ENCODE assay signal across 17 cellular contexts in genomic region chr2:63364866-63365265, GRCh38.
DNase-seq lines count a peak whose midpoint lies in the region; ATAC-seq and TF ChIP-seq lines count a peak whose summit lies in the region.
"Had no signal": no experiment of that assay in that cellular context is flagged by ENCODE, and none has a peak within 500 bp of the region (broad histone marks: within the 10 kb centered on the region; RNA-seq: fewer than 3 reads in every experiment).

No MANE protein-coding gene starts in this region.

- POLR2A ChIA-PET in CD4-positive, alpha-beta T cell (lab: Charles Lee) = no interaction called here

- no peaks in the 10 kb centered on the region for H3K27me3 ChIP-seq in CD4-positive, alpha-beta T cell (ENCODE audit: control insufficient read depth, insufficient read depth, low read length)
- H3K27me3 ChIP-seq: esophagus squamous epithelium, pancreas, uterus had no signal

- H3K27ac Mint-ChIP-seq in CD4-positive, alpha-beta T cell = no peak overlapping the region
- H3K27ac Mint-ChIP-seq: GM23338 had no signal

- H3K9me3 ChIP-seq in CD4-positive, alpha-beta T cell (ENCODE audit: control insufficient read depth, low read length) = no peaks in the 10 kb centered on the region
- H3K9me3 ChIP-seq: lower lobe of right lung, pancreas, uterus had no signal

- H3K27me3 Mint-ChIP-seq in CD4-positive, alpha-beta T cell = no peaks in the 10 kb centered on the region

- H3K27ac ChIP-seq in CD4-positive, alpha-beta T cell (ENCODE audit: low read depth, low read length) = no peak overlapping the region
- H3K27ac ChIP-seq: esophagus squamous epithelium, lower lobe of right lung, pancreas, uterus, WERI-Rb-1 had no signal

- intact Hi-C loops in CD4-positive, alpha-beta T cell (cut with DNase I, micrococcal nuclease) = no loop called here

- peaks cover 4% of the 10 kb centered on the region for H3K9me3 Mint-ChIP-seq in CD4-positive, alpha-beta T cell
- H3K9me3 Mint-ChIP-seq: GM23338 had no signal

- no peak overlapping the region for H3K4me3 Mint-ChIP-seq in CD4-positive, alpha-beta T cell
- H3K4me3 Mint-ChIP-seq: GM23338 had no signal

- DNase-seq in DMS53 treated with DMSO at 0.1 percent for 48 hours (lab: John Stamatoyannopoulos, UW; ENCODE audit: unreplicated experiment) (peak; percentile 43), NCI-H146 (lab: John Stamatoyannopoulos, UW) (peak; percentile 90), NCI-H510A treated with DMSO at 0.1 percent for 48 hours (lab: John Stamatoyannopoulos, UW) (peak; percentile 94), dermis blood vessel endothelial cell (peak; percentile 1), AML-193 (lab: John Stamatoyannopoulos, UW) (no peak)
- DNase-seq in central memory CD4-positive, alpha-beta T cell = no peak
- DNase-seq in CD4-positive, alpha-beta T cell = no peak
- DNase-seq: esophagus squamous epithelium; GDM1; glutamatergic neuron; lower lobe of right lung; pancreas; stimulated activated CD4-positive, alpha-beta T cell treated with anti-CD3 and anti-CD28 coated beads, Interleukin-2, amount 100 ng/mL, for 24 hours; uterus; WERI-Rb-1 had no signal

- peaks cover 11% of the 10 kb centered on the region for H3K36me3 Mint-ChIP-seq in CD4-positive, alpha-beta T cell (ENCODE audit: low read depth)

- no peak for TF ChIP-seq CTCF in CD4-positive, alpha-beta T cell (IDR thresholded peaks at IDR 0.05)

- CTCF ChIA-PET in CD4-positive, alpha-beta T cell (lab: Charles Lee) = no interaction called here

- ATAC-seq in CD4-positive, alpha-beta T cell (ENCODE audit: poor library complexity) = no peak
- ATAC-seq in SK-N-SH treated with all-trans-retinoic acid at 6 μM for 48 hours = no peak
- ATAC-seq: GM23338, lower lobe of right lung, pancreas had no signal

- H3K4me1 Mint-ChIP-seq in CD4-positive, alpha-beta T cell (ENCODE audit: low read depth) = no peaks in the 10 kb centered on the region

TF ChIP-seq in SK-N-SH treated with all-trans-retinoic acid at 6 μM for 48 hours, 23 proteins besides CTCF, POLR2A, EP300 and RAD21:
- TF ChIP-seq ARNTL (CRISPR knock-in tag; IDR thresholded peaks at IDR 0.05; ENCODE audit: borderline replicate concordance, low read depth) (no peak), ZNF8 (CRISPR knock-in tag; IDR thresholded peaks at IDR 0.05) (no peak), PPARA (CRISPR knock-in tag; IDR thresholded peaks at IDR 0.05; ENCODE audit: borderline replicate concordance) (no peak), CSDC2 (CRISPR knock-in tag; IDR thresholded peaks at IDR 0.05) (no peak), BACH2 (CRISPR knock-in tag; IDR thresholded peaks at IDR 0.05; ENCODE audit: borderline replicate concordance) (no peak)
TF ChIP-seq in SK-N-SH treated with all-trans-retinoic acid at 6 μM for 48 hours: peak in this region for 0.

Comparison
In these comparisons a context has a peak if more than half of its experiments do, and no peak if none do; other contexts are left out.
1. DNase-seq: peak in DMS53 treated with DMSO at 0.1 percent for 48 hours (single experiment), NCI-H146 (single experiment), NCI-H510A treated with DMSO at 0.1 percent for 48 hours (single experiment) and dermis blood vessel endothelial cell (single experiment); none in AML-193 (0 of 2), central memory CD4-positive, alpha-beta T cell (single experiment) and CD4-positive, alpha-beta T cell (0 of 10).